In genomic region chr22:17742528-17742902, GRCh38 we compare ENCODE assay signal across 8 cellular contexts. TPM values are rescaled to one million over a fixed set of nuclear protein-coding genes. Genes with fewer than 3 reads are reported as not detected.
A peak's percentile ranks its signal among the peaks of the same experiment; 100 is the strongest.
DNase-seq lines count a peak whose midpoint lies in the region; ATAC-seq and TF ChIP-seq lines count a peak whose summit lies in the region.

No MANE protein-coding gene starts in this region.

- H2BK12ac ChIP-seq in neuronal stem cell (ENCODE audit: low read length), result no peak overlapping the region

- no peaks in the 10 kb centered on the region for H3K79me1 ChIP-seq in neuronal stem cell (ENCODE audit: low read depth, low read length)

- H3K9me3 Mint-ChIP-seq in activated T-cell treated with anti-CD3 and anti-CD28 coated beads, Interleukin-2, amount 50 U/mL, for 4 hours, result no peaks in the 10 kb centered on the region

- H3K4me1 ChIP-seq in neuronal stem cell (ENCODE audit: control insufficient read depth in 2 of 2, insufficient read depth in 1 of 2, low read depth in 1 of 2, low read length in 2 of 2) (peaks cover 0 to 11% of the 10 kb centered on the region in 2 donors), testis (no peaks in the 10 kb centered on the region)

- H2AFZ ChIP-seq in neuronal stem cell (ENCODE audit: low read length), result peak overlapping the region; percentile 27

- H3K9ac ChIP-seq in neuronal stem cell (ENCODE audit: low read depth, low read length, poor library complexity), result no peak overlapping the region

- no peak overlapping the region for H2BK15ac ChIP-seq in neuronal stem cell (ENCODE audit: low read length)

- H3K27me3 Mint-ChIP-seq in activated T-cell treated with anti-CD3 and anti-CD28 coated beads, Interleukin-2, amount 50 U/mL, for 4 hours (ENCODE audit: low read depth), result no peaks in the 10 kb centered on the region

- ATAC-seq in activated T-cell treated with anti-CD3 and anti-CD28 coated beads, Interleukin-2, amount 50 U/mL, for 4 hours, result peak; percentile 89 to 92
- no peak for ATAC-seq in HG02571 (IDR thresholded peaks at IDR 0.05; ENCODE audit: unreplicated experiment)

- H3K14ac ChIP-seq in neuronal stem cell (ENCODE audit: low read length), result no peak overlapping the region

- peak in 2 of 3 experiments; percentile 56 to 78 for TF ChIP-seq CTCF in testis (IDR thresholded peaks at IDR 0.05)

- H3K36me3 Mint-ChIP-seq in activated T-cell treated with anti-CD3 and anti-CD28 coated beads, Interleukin-2, amount 50 U/mL, for 4 hours (ENCODE audit: insufficient read depth), result peaks cover 11% of the 10 kb centered on the region

- no peak overlapping the region for H4K91ac ChIP-seq in neuronal stem cell (ENCODE audit: low read depth, low read length, poor library complexity)

- H3K4me1 Mint-ChIP-seq in activated T-cell treated with anti-CD3 and anti-CD28 coated beads, Interleukin-2, amount 50 U/mL, for 4 hours (ENCODE audit: low read depth), result peaks cover 5% of the 10 kb centered on the region

- WGBS in neuronal stem cell (ENCODE audit: extremely low coverage in 2 of 2, insufficient read length in 2 of 2, insufficient replicate concordance in 1 of 2), 2 donors, result no CpG with 5 or more reads among the region's 9 CpGs
- WGBS in testis, 2 donors, result 53% methylated on average over 9 of the region's 9 CpGs; no CpG with 5 or more reads in 1 of the 2 donors

- H3K27me3 ChIP-seq in neuronal stem cell (ENCODE audit: control insufficient read depth in 3 of 3, insufficient read depth in 3 of 3, low read depth in 1 of 3, low read length in 3 of 3), result no peaks in the 10 kb centered on the region
- H3K27me3 ChIP-seq in testis, result no peaks in the 10 kb centered on the region

- H3K4me3 ChIP-seq in neuronal stem cell (ENCODE audit: low read length in 2 of 2), result peak overlapping the region in 1 of 2 donors; percentile 29
- no peak overlapping the region for H3K4me3 ChIP-seq in testis

- TF ChIP-seq POLR2A in testis (IDR thresholded peaks at IDR 0.05), result no peak

- no peak overlapping the region for H2BK5ac ChIP-seq in neuronal stem cell (ENCODE audit: low read length)

- H2BK120ac ChIP-seq in neuronal stem cell (ENCODE audit: low read depth, low read length), result no peak overlapping the region

- no peaks in the 10 kb centered on the region for H3K9me3 ChIP-seq in neuronal stem cell (replicated peaks in 1 of 2; ENCODE audit: control insufficient read depth in 2 of 2, insufficient read depth in 1 of 2, low read depth in 1 of 2, low read length in 2 of 2)
- H3K9me3 ChIP-seq in testis, result no peaks in the 10 kb centered on the region

- no peak overlapping the region for H3K4ac ChIP-seq in neuronal stem cell (ENCODE audit: low read length)

- peak overlapping the region; percentile 53 for H3K18ac ChIP-seq in neuronal stem cell (ENCODE audit: low read length)

- intact Hi-C loops in testis (cut with DNase I; ENCODE audit: low total_unique reads), result no loop called here

- H3K4me2 ChIP-seq in neuronal stem cell (ENCODE audit: insufficient read depth, low read length, poor library complexity, severe bottlenecking), result no peak overlapping the region

- no peak overlapping the region for H3K23ac ChIP-seq in neuronal stem cell (ENCODE audit: low read depth, low read length, poor library complexity)

- no peak overlapping the region for H3K27ac ChIP-seq in neuronal stem cell (replicated peaks; ENCODE audit: low read length)
- no peak overlapping the region for H3K27ac ChIP-seq in testis

- H2AK5ac ChIP-seq in neuronal stem cell (ENCODE audit: low read depth, low read length), result no peak overlapping the region

- no peak overlapping the region for H4K8ac ChIP-seq in neuronal stem cell (ENCODE audit: low read depth, low read length)

- no peak overlapping the region for H3K4me3 Mint-ChIP-seq in activated T-cell treated with anti-CD3 and anti-CD28 coated beads, Interleukin-2, amount 50 U/mL, for 4 hours

- DNase-seq in GM03348 (ENCODE audit: low spot score) (peak; percentile 89), HK-2 (ENCODE audit: unreplicated experiment) (peak; percentile 70), OCI-M1 (lab: John Stamatoyannopoulos, UW) (peak; percentile 80), fibroblast of peridontal ligament (ENCODE audit: extremely low read depth) (peak; percentile 58), neuronal stem cell (ENCODE audit: low spot score) (peak; percentile 82), testis (peak; percentile 79)
- DNase-seq in activated T-cell treated with anti-CD3 and anti-CD28 coated beads, Interleukin-2, amount 50 U/mL, for 4 hours, result peak; percentile 62

- H3K36me3 ChIP-seq in neuronal stem cell (replicated peaks in 1 of 2; ENCODE audit: control insufficient read depth in 2 of 2, insufficient read depth in 2 of 2, low read length in 2 of 2) (peaks cover 5% of the 10 kb centered on the region in 2 donors), testis (ENCODE audit: low read depth, missing control alignments) (no peaks in the 10 kb centered on the region)

RNA-seq across cellular contexts. Expression of gene BID, which starts 31.8 kb away (rescaled TPM):
- total RNA-seq in activated T-cell treated with anti-CD3 and anti-CD28 coated beads, Interleukin-2, amount 50 U/mL, for 4 hours, result 10 to 100 TPM; 30.3 to 39.5 (median 36.5) TPM
- 25.3 TPM for polyA plus RNA-seq in neuronal stem cell (2013, experiment 1 of 2)
- 27.6 TPM for polyA plus RNA-seq in neuronal stem cell (2013, experiment 2 of 2)
- total RNA-seq in testis, result 1 to 10 TPM; 6.9 to 8.4 TPM
- polyA plus RNA-seq in testis (ENCODE audit: insufficient read depth, low read depth, low replicate concordance), result 8.3 TPM
